Comparison of ENCODE assay signal across 8 cellular contexts in genomic region chr2:219362524-219363164, GRCh38. TPM values are rescaled to one million over a fixed set of nuclear protein-coding genes. Genes with fewer than 3 reads are reported as not detected.
DNase-seq lines count a peak whose midpoint lies in the region; ATAC-seq and TF ChIP-seq lines count a peak whose summit lies in the region.

No MANE protein-coding gene starts in this region.

- peak; percentile 83 for ATAC-seq in GM19023 (IDR thresholded peaks at IDR 0.05; ENCODE audit: unreplicated experiment)
- peak; percentile 86 for ATAC-seq in HG03135 (IDR thresholded peaks at IDR 0.05; ENCODE audit: unreplicated experiment)

- peak overlapping the region; percentile 38; the same call in 1 of the 2 replicates for H3K27ac ChIP-seq in ACC112 (ENCODE audit: low read depth, low read length)
- peak overlapping the region; percentile 79 for H3K27ac ChIP-seq in OCI-LY3 (ENCODE audit: low read length)

- peak overlapping the region; percentile 28; the same call in 1 of the 2 replicates for H3K9ac ChIP-seq in OCI-LY3 (ENCODE audit: low read length)

- H3K36me3 ChIP-seq in ACC112 (ENCODE audit: insufficient read depth, low read length), result no peaks in the 10 kb centered on the region
- H3K36me3 ChIP-seq in OCI-LY3 (replicated peaks; ENCODE audit: low read depth, low read length), result no peaks in the 10 kb centered on the region

- peak overlapping the region; percentile 82 for H3K4me2 ChIP-seq in OCI-LY3 (ENCODE audit: low read length)

- TF ChIP-seq CTCF in OCI-LY3 (IDR thresholded peaks at IDR 0.05; ENCODE audit: low read depth, low read length) (no peak), fibroblast of the aortic adventitia (IDR thresholded peaks at IDR 0.05; ENCODE audit: insufficient read depth, low read length) (no peak)

- no peaks in the 10 kb centered on the region for H3K9me3 ChIP-seq in OCI-LY3 (ENCODE audit: insufficient read depth, low read length)

- no peaks in the 10 kb centered on the region for H3K79me2 ChIP-seq in ACC112 (ENCODE audit: control insufficient read depth, insufficient read depth, low read length, unreplicated experiment)
- H3K79me2 ChIP-seq in OCI-LY3 (ENCODE audit: low read length), result no peaks in the 10 kb centered on the region

- DNase-seq in fibroblast of the aortic adventitia (ENCODE audit: low read depth) (peak; percentile 98), superior temporal gyrus (ENCODE audit: extremely low spot score) (peak; percentile 51), COR-L47 (lab: John Stamatoyannopoulos, UW) (no peak), cerebellar nuclear complex (lab: John Stamatoyannopoulos, UW) (no peak)

- H4K20me1 ChIP-seq in OCI-LY3 (ENCODE audit: insufficient read depth, low read length), result no peaks in the 10 kb centered on the region

- H3K4me1 ChIP-seq in ACC112 (ENCODE audit: control insufficient read depth, insufficient read depth, low read length, unreplicated experiment), result peaks cover 9% of the 10 kb centered on the region
- H3K4me1 ChIP-seq in OCI-LY3 (ENCODE audit: low read length), result peaks cover 28% of the 10 kb centered on the region

- H3K27me3 ChIP-seq in ACC112 (ENCODE audit: insufficient read depth, low read length) (peaks cover 30% of the 10 kb centered on the region), OCI-LY3 (ENCODE audit: low read depth, low read length) (no peaks in the 10 kb centered on the region)

- no peak overlapping the region for H3K4me3 ChIP-seq in ACC112 (ENCODE audit: low read depth, low read length)
- peak overlapping the region; percentile 53; the same call in 1 of the 2 replicates for H3K4me3 ChIP-seq in OCI-LY3 (ENCODE audit: low read length)
- no peak overlapping the region for H3K4me3 ChIP-seq in fibroblast of the aortic adventitia (ENCODE audit: low read depth, low read length)

- H2AFZ ChIP-seq in ACC112 (ENCODE audit: low read length, unreplicated experiment) (no peak overlapping the region), OCI-LY3 (ENCODE audit: low read depth, low read length) (no peak overlapping the region)

RNA-seq across cellular contexts. Expression of gene DNPEP, which starts 25.1 kb away (rescaled TPM):
- 33.2 and 55.0 TPM in 2 replicates for total RNA-seq in fibroblast of the aortic adventitia (ENCODE audit: low replicate concordance)

RNA-seq across cellular contexts. Expression of gene RESP18, which starts 30.1 kb away (rescaled TPM):
- total RNA-seq in fibroblast of the aortic adventitia (ENCODE audit: low replicate concordance), result not detected in 2 replicates

RNA-seq across cellular contexts. Expression of gene PTPRN, which starts 53.4 kb away (rescaled TPM):
- 0.36 and 1.8 TPM in 2 replicates for total RNA-seq in fibroblast of the aortic adventitia (ENCODE audit: low replicate concordance)

RNA-seq across cellular contexts. Expression of gene DES, which starts 55.5 kb away (rescaled TPM):
- total RNA-seq in fibroblast of the aortic adventitia (ENCODE audit: low replicate concordance), result 3.3 and 4.7 TPM in 2 replicates

Comparison
In these comparisons a context has a peak if more than half of its experiments do, and no peak if none do; other contexts are left out.
1. DNase-seq: peak in fibroblast of the aortic adventitia (single experiment) and superior temporal gyrus (single experiment); none in COR-L47 (single experiment) and cerebellar nuclear complex (0 of 2).